In the genomic region with DNA sequence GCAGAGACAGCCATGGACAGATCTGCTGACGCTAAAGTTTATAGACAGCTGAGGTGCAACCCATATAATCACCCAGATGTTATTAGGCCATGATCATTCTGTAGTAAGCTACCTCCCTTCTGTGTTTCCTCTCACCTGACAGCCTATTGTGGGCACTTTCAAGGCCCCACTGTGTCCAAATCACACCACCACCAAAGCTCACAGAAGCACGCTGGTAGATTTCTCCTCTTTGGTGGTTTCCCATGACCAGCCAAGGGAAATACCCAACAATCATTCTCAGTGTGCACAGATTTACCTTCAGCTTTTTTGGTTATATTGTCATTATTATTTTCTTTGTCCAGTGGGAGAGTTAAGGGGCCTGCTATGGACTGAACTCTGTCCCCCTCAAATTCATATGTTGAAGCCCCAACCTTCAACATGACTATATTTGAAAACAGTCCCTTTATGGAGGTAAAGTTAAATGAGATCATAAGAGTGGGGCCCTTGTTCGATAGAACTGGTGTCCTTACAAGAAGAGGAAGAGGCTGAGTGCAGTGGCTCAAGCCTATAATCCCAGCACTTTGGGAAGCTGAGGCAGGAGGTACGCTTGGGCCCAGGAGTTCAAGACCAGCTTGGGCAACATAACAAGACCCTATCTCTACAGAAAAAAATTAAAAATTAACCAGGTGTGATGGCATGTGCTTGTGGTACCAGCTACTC, we compare ENCODE assay signal across 13 cellular contexts.
A peak's percentile ranks its signal among the peaks of the same experiment; 100 is the strongest.
DNase-seq lines count a peak whose midpoint lies in the region; ATAC-seq, FAIRE-seq and TF ChIP-seq lines count a peak whose summit lies in the region.
"Had no signal": no experiment of that assay in that cellular context is flagged by ENCODE, and none has a peak within 500 bp of the region (broad histone marks: within the 10 kb centered on the region; RNA-seq: fewer than 3 reads in every experiment).

No MANE protein-coding gene starts in this region.

- CTCF ChIA-PET in CD8-positive, alpha-beta memory T cell (lab: Charles Lee), result interaction anchor here (1.1 kb wide), 1 partner anchor 10 kb away, joined by 3 read pairs; no protein-coding TSS in a partner anchor

- no peaks in the 10 kb centered on the region for H3K4me1 ChIP-seq in breast epithelium
- H3K4me1 ChIP-seq in CD8-positive, alpha-beta memory T cell (ENCODE audit: insufficient read depth, low read length), result no peaks in the 10 kb centered on the region

- H3K4me3 Mint-ChIP-seq in CD8-positive, alpha-beta memory T cell, result no peak overlapping the region
- H3K4me3 Mint-ChIP-seq: activated CD4-positive, alpha-beta memory T cell treated with anti-CD3 and anti-CD28 coated beads, Interleukin-2, amount 10 ng/mL, durations not matched to agents 7 days and 5 days had no signal

- no peak overlapping the region for H3K27ac ChIP-seq in breast epithelium
- H3K27ac ChIP-seq in CD8-positive, alpha-beta memory T cell (ENCODE audit: low read depth, low read length), result no peak overlapping the region

- H3K36me3 ChIP-seq in breast epithelium, result no peaks in the 10 kb centered on the region
- H3K36me3 ChIP-seq in CD8-positive, alpha-beta memory T cell (ENCODE audit: insufficient read depth, low read length), result no peaks in the 10 kb centered on the region

- H3K9me3 ChIP-seq in breast epithelium, result no peaks in the 10 kb centered on the region
- H3K9me3 ChIP-seq in CD8-positive, alpha-beta memory T cell (ENCODE audit: low read length), result no peaks in the 10 kb centered on the region

- peak; percentile 84 for FAIRE-seq in GM12891 (lab: Jason Lieb, UNC)

- H3K27me3 Mint-ChIP-seq in CD8-positive, alpha-beta memory T cell, result peaks cover 2 to 11% of the 10 kb centered on the region in 2 donors

- no peak for TF ChIP-seq CTCF in breast epithelium (IDR thresholded peaks at IDR 0.05)

- H3K27ac Mint-ChIP-seq in CD8-positive, alpha-beta memory T cell, result no peak overlapping the region
- H3K27ac Mint-ChIP-seq: activated CD4-positive, alpha-beta memory T cell treated with anti-CD3 and anti-CD28 coated beads, Interleukin-2, amount 10 ng/mL, durations not matched to agents 7 days and 5 days had no signal

- TF ChIP-seq POLR2A in GM12891 (IDR thresholded peaks at IDR 0.05; ENCODE audit: low read depth, low read length), result no peak
- TF ChIP-seq POLR2A in breast epithelium (IDR thresholded peaks at IDR 0.05), result no peak

- no peak for DNase-seq in GM12891 (ENCODE audit: insufficient read length, low spot score)
- DNase-seq in breast epithelium (ENCODE audit: low spot score in 2 of 2), result no peak
- DNase-seq in CD8-positive, alpha-beta memory T cell, result no peak
- DNase-seq in SK-N-DZ (ENCODE audit: low spot score), result no peak
- no peak for DNase-seq in foreskin melanocyte
- DNase-seq: activated CD4-positive, alpha-beta memory T cell treated with anti-CD3 and anti-CD28 coated beads, Interleukin-2, amount 10 ng/mL, durations not matched to agents 7 days and 5 days; activated naive CD4-positive, alpha-beta T cell treated with anti-CD3 and anti-CD28 coated beads, Interleukin-2, amount 50 U/mL, for 16 hours; mammary epithelial cell; NCI-H2171 had no signal

- no peak overlapping the region for H3K4me3 ChIP-seq in breast epithelium
- no peak overlapping the region for H3K4me3 ChIP-seq in CD8-positive, alpha-beta memory T cell (ENCODE audit: low read length)

- POLR2A ChIA-PET in CD8-positive, alpha-beta memory T cell (lab: Charles Lee), result no interaction called here

- H3K9me3 Mint-ChIP-seq in CD8-positive, alpha-beta memory T cell, result peaks cover 0 to under 1% (median 0%) of the 10 kb centered on the region in 5 donors
- H3K9me3 Mint-ChIP-seq: activated CD4-positive, alpha-beta memory T cell treated with anti-CD3 and anti-CD28 coated beads, Interleukin-2, amount 10 ng/mL, durations not matched to agents 7 days and 5 days had no signal

- intact Hi-C loops in breast epithelium (cut with DNase I; ENCODE audit: low total_unique reads), result no loop called here

- no peaks in the 10 kb centered on the region for H3K4me1 Mint-ChIP-seq in CD8-positive, alpha-beta memory T cell
- H3K4me1 Mint-ChIP-seq: activated CD4-positive, alpha-beta memory T cell treated with anti-CD3 and anti-CD28 coated beads, Interleukin-2, amount 10 ng/mL, durations not matched to agents 7 days and 5 days had no signal

- peak; percentile 83 for ATAC-seq in GM19395 (IDR thresholded peaks at IDR 0.05; ENCODE audit: unreplicated experiment)
- peak; percentile 74 for ATAC-seq in HG02763 (IDR thresholded peaks at IDR 0.05; ENCODE audit: unreplicated experiment)
- ATAC-seq in HG03469 (IDR thresholded peaks at IDR 0.05; ENCODE audit: unreplicated experiment), result peak; percentile 84
- ATAC-seq: esophagus mucosa had no signal

- peaks cover 0 to 2% (median 0%) of the 10 kb centered on the region in 3 donors for H3K36me3 Mint-ChIP-seq in CD8-positive, alpha-beta memory T cell

- H3K27me3 ChIP-seq in breast epithelium, result no peaks in the 10 kb centered on the region
- no peaks in the 10 kb centered on the region for H3K27me3 ChIP-seq in CD8-positive, alpha-beta memory T cell (ENCODE audit: insufficient read depth, low read length, poor library complexity, severe bottlenecking)

TF ChIP-seq in GM12891, 5 proteins besides CTCF, POLR2A, EP300 and RAD21:
- TF ChIP-seq TAF1 (IDR thresholded peaks at IDR 0.05; ENCODE audit: low read depth, low read length) (no peak), SPI1 (IDR thresholded peaks at IDR 0.05; ENCODE audit: low read depth, low read length) (peak; percentile 37), POLR2AphosphoS5 (IDR thresholded peaks at IDR 0.05; ENCODE audit: low read depth, low read length) (no peak)
TF ChIP-seq in GM12891: peak in this region for 1.
